ENCODE assay signal across 20 cellular contexts in genomic region chr5:171400169-171400568, GRCh38. TPM values are rescaled to one million over a fixed set of nuclear protein-coding genes. Genes with fewer than 3 reads are reported as not detected.
DNase-seq lines count a peak whose midpoint lies in the region; ATAC-seq and TF ChIP-seq lines count a peak whose summit lies in the region.
"Had no signal": no experiment of that assay in that cellular context is flagged by ENCODE, and none has a peak within 500 bp of the region (broad histone marks: within the 10 kb centered on the region; RNA-seq: fewer than 3 reads in every experiment).

No MANE protein-coding gene starts in this region.

- no peak for TF ChIP-seq CTCF in HFFc6 (IDR thresholded peaks at IDR 0.05)
- no peak for TF ChIP-seq CTCF in neutrophil (IDR thresholded peaks at IDR 0.05)

- H3K27ac Mint-ChIP-seq in HFFc6 = peak overlapping the region; percentile 24
- peak overlapping the region; percentile 70 for H3K27ac Mint-ChIP-seq in activated naive CD8-positive, alpha-beta T cell treated with anti-CD3 and anti-CD28 coated beads for 36 hours
- H3K27ac Mint-ChIP-seq: CD4-positive, alpha-beta T cell had no signal

- no peak for DNase-seq in activated T-cell treated with anti-CD3 and anti-CD28 coated beads, Interleukin-2, amount 50 U/mL, for 4 hours
- DNase-seq in activated T-cell treated with anti-CD3 and anti-CD28 coated beads, Interleukin-2, amount 50 U/mL, for 1 hour = no peak
- DNase-seq in HFFc6 (no peak), NCI-H1694 treated with DMSO at 0.1 percent for 48 hours (lab: John Stamatoyannopoulos, UW) (no peak), NOMO-1 treated with DMSO at 0.1 percent for 48 hours (lab: John Stamatoyannopoulos, UW; ENCODE audit: unreplicated experiment) (no peak)
- no peak for DNase-seq in activated naive CD8-positive, alpha-beta T cell treated with anti-CD3 and anti-CD28 coated beads for 36 hours
- DNase-seq: CD4-positive, alpha-beta T cell; DMS79 treated with DMSO at 0.1 percent for 48 hours; NCI-H1092 treated with DMSO at 0.1 percent for 48 hours; NCI-H187 treated with DMSO at 0.1 percent for 48 hours; NCI-H2171 treated with DMSO at 0.1 percent for 48 hours; NCI-H774; Peyer's patch; SHP77 treated with DMSO at 0.1 percent for 48 hours had no signal

- peaks cover 25% of the 10 kb centered on the region for H3K36me3 ChIP-seq in neutrophil

- peaks cover 8 to 17% of the 10 kb centered on the region in 2 experiments for H3K4me1 ChIP-seq in neutrophil (ENCODE audit: control insufficient read depth in 1 of 2, insufficient read depth in 1 of 2, low read depth in 1 of 2, low read length in 1 of 2)

- H3K27ac ChIP-seq in neutrophil = peak overlapping the region; percentile 15
- H3K27ac ChIP-seq: KMS-11, Peyer's patch had no signal

- no peaks in the 10 kb centered on the region for H3K27me3 Mint-ChIP-seq in activated T-cell treated with anti-CD3 and anti-CD28 coated beads, Interleukin-2, amount 50 U/mL, for 4 hours (ENCODE audit: low read depth)
- peaks cover 6% of the 10 kb centered on the region for H3K27me3 Mint-ChIP-seq in HFFc6 (ENCODE audit: insufficient read depth)
- H3K27me3 Mint-ChIP-seq in activated naive CD8-positive, alpha-beta T cell treated with anti-CD3 and anti-CD28 coated beads for 36 hours = no peaks in the 10 kb centered on the region
- H3K27me3 Mint-ChIP-seq: CD4-positive, alpha-beta T cell had no signal

- no peak overlapping the region for H3K4me3 ChIP-seq in neutrophil (ENCODE audit: low read depth in 1 of 2, low read length in 1 of 2)
- H3K4me3 ChIP-seq: Peyer's patch had no signal

- peaks cover 44% of the 10 kb centered on the region for H3K4me1 Mint-ChIP-seq in activated T-cell treated with anti-CD3 and anti-CD28 coated beads, Interleukin-2, amount 50 U/mL, for 4 hours (ENCODE audit: low read depth)
- peaks cover 43% of the 10 kb centered on the region for H3K4me1 Mint-ChIP-seq in HFFc6 (ENCODE audit: low read depth)
- peaks cover 50% of the 10 kb centered on the region for H3K4me1 Mint-ChIP-seq in activated naive CD8-positive, alpha-beta T cell treated with anti-CD3 and anti-CD28 coated beads for 36 hours

- no peaks in the 10 kb centered on the region for H3K9me3 Mint-ChIP-seq in activated T-cell treated with anti-CD3 and anti-CD28 coated beads, Interleukin-2, amount 50 U/mL, for 4 hours
- no peaks in the 10 kb centered on the region for H3K9me3 Mint-ChIP-seq in HFFc6
- H3K9me3 Mint-ChIP-seq in activated naive CD8-positive, alpha-beta T cell treated with anti-CD3 and anti-CD28 coated beads for 36 hours = no peaks in the 10 kb centered on the region
- H3K9me3 Mint-ChIP-seq: CD4-positive, alpha-beta T cell had no signal

- H3K4me3 Mint-ChIP-seq in activated T-cell treated with anti-CD3 and anti-CD28 coated beads, Interleukin-2, amount 50 U/mL, for 4 hours = peak overlapping the region; percentile 54
- H3K4me3 Mint-ChIP-seq in HFFc6 = no peak overlapping the region
- no peak overlapping the region for H3K4me3 Mint-ChIP-seq in activated naive CD8-positive, alpha-beta T cell treated with anti-CD3 and anti-CD28 coated beads for 36 hours
- H3K4me3 Mint-ChIP-seq: CD4-positive, alpha-beta T cell had no signal

- no peaks in the 10 kb centered on the region for H3K27me3 ChIP-seq in neutrophil
- H3K27me3 ChIP-seq: Peyer's patch had no signal

- peaks cover 56% of the 10 kb centered on the region for H3K36me3 Mint-ChIP-seq in activated T-cell treated with anti-CD3 and anti-CD28 coated beads, Interleukin-2, amount 50 U/mL, for 4 hours (ENCODE audit: insufficient read depth)
- H3K36me3 Mint-ChIP-seq in HFFc6 (ENCODE audit: low read depth) = peaks cover 54% of the 10 kb centered on the region
- peaks cover 64% of the 10 kb centered on the region for H3K36me3 Mint-ChIP-seq in activated naive CD8-positive, alpha-beta T cell treated with anti-CD3 and anti-CD28 coated beads for 36 hours

- H3K9me3 ChIP-seq in neutrophil = no peaks in the 10 kb centered on the region
- H3K9me3 ChIP-seq: Peyer's patch had no signal

- no peak for TF ChIP-seq POLR2A in GM18505 (IDR thresholded peaks at IDR 0.05; ENCODE audit: borderline replicate concordance, extremely low read depth, insufficient read depth, insufficient read length)

- ATAC-seq in activated T-cell treated with anti-CD3 and anti-CD28 coated beads, Interleukin-2, amount 50 U/mL, for 4 hours = no peak
- ATAC-seq in GM18505 (IDR thresholded peaks at IDR 0.05; ENCODE audit: unreplicated experiment) = no peak

RNA-seq across cellular contexts. Expression of gene NPM1, which starts 12.5 kb away (rescaled TPM):
- total RNA-seq in activated T-cell treated with anti-CD3 and anti-CD28 coated beads, Interleukin-2, amount 50 U/mL, for 4 hours = 1,000 to 10,000 TPM; 4,555 to 4,927 (median 4,895) TPM
- 1,000 to 10,000 TPM; 1,557 to 2,328 (median 1,897) TPM for total RNA-seq in HFFc6 (2021; fragmentation: NEBNext Ultra II Directional; extraction: Animal tissue kit (Norgen Biotek cat#: 25700))
- 1,000 to 10,000 TPM; 4,728 to 4,890 TPM for total RNA-seq in activated naive CD8-positive, alpha-beta T cell treated with anti-CD3 and anti-CD28 coated beads for 36 hours

RNA-seq across cellular contexts. Expression of gene FGF18, which starts 19.3 kb away (rescaled TPM):
- total RNA-seq in activated T-cell treated with anti-CD3 and anti-CD28 coated beads, Interleukin-2, amount 50 U/mL, for 4 hours = 1 to 10 TPM in 2 of 3 donors, under 1 TPM in 1; 0.37 to 1.3 (median 1.0) TPM
- under 1 TPM in 2 of 6 experiments, not detected in 4; 0.16 to 0.17 TPM for total RNA-seq in HFFc6 (2021; fragmentation: NEBNext Ultra II Directional; extraction: Animal tissue kit (Norgen Biotek cat#: 25700))
- total RNA-seq in activated naive CD8-positive, alpha-beta T cell treated with anti-CD3 and anti-CD28 coated beads for 36 hours = under 1 TPM; 0.21 to 0.28 TPM
- total RNA-seq: H4, MCF 10A, NCI-H460 had no signal
